In genomic region chrX:29478336-29479069, GRCh38 we compare ENCODE assay signal across 8 cellular contexts.
A peak's percentile ranks its signal among the peaks of the same experiment; 100 is the strongest.
DNase-seq lines count a peak whose midpoint lies in the region; ATAC-seq and TF ChIP-seq lines count a peak whose summit lies in the region.

No MANE protein-coding gene starts in this region.

- POLR2A ChIA-PET in activated CD4-positive, alpha-beta memory T cell treated with anti-CD3 and anti-CD28 coated beads for 36 hours (lab: Charles Lee): no interaction called here

- no peak overlapping the region for H3K4me3 Mint-ChIP-seq in activated CD4-positive, alpha-beta memory T cell treated with anti-CD3 and anti-CD28 coated beads for 36 hours

- H3K36me3 Mint-ChIP-seq in activated CD4-positive, alpha-beta memory T cell treated with anti-CD3 and anti-CD28 coated beads for 36 hours: no peaks in the 10 kb centered on the region

- H3K4me1 Mint-ChIP-seq in activated CD4-positive, alpha-beta memory T cell treated with anti-CD3 and anti-CD28 coated beads for 36 hours (ENCODE audit: low read depth): no peaks in the 10 kb centered on the region

- TF ChIP-seq CTCF in NB4 (IDR thresholded peaks at IDR 0.05; ENCODE audit: low read depth, low read length) (peak; percentile 51), brain microvascular endothelial cell (IDR thresholded peaks at IDR 0.05; ENCODE audit: low read depth, low read length, missing control alignments) (peak; percentile 76), mucosa of descending colon (IDR thresholded peaks at IDR 0.05) (peak; percentile 12)

- H3K27me3 Mint-ChIP-seq in activated CD4-positive, alpha-beta memory T cell treated with anti-CD3 and anti-CD28 coated beads for 36 hours: no peaks in the 10 kb centered on the region

- no peak overlapping the region for H3K27ac ChIP-seq in brain microvascular endothelial cell

- no peaks in the 10 kb centered on the region for H3K36me3 ChIP-seq in brain microvascular endothelial cell (replicated peaks)
- H3K36me3 ChIP-seq in mucosa of descending colon (ENCODE audit: low read depth): no peaks in the 10 kb centered on the region

- TF ChIP-seq POLR2A in NB4 (IDR thresholded peaks at IDR 0.05; ENCODE audit: extremely low read depth, insufficient read length): no peak

- no peaks in the 10 kb centered on the region for H3K27me3 ChIP-seq in brain microvascular endothelial cell (replicated peaks)

- no peaks in the 10 kb centered on the region for H3K4me1 ChIP-seq in mucosa of descending colon (ENCODE audit: low read depth)

- in situ Hi-C loops in brain microvascular endothelial cell (cut with HindIII; ENCODE audit: low pct_ligation_motif_present, low sequenced_read_pairs): no loop called here

- CTCF ChIA-PET in activated CD4-positive, alpha-beta memory T cell treated with anti-CD3 and anti-CD28 coated beads for 36 hours (lab: Charles Lee): no interaction called here

- peak; percentile 89 for ATAC-seq in GM18517 (IDR thresholded peaks at IDR 0.05; ENCODE audit: unreplicated experiment)
- peak; percentile 89 for ATAC-seq in HG02678 (IDR thresholded peaks at IDR 0.05; ENCODE audit: unreplicated experiment)
- peak; percentile 83 for ATAC-seq in mucosa of descending colon

- no peak overlapping the region for H3K27ac Mint-ChIP-seq in activated CD4-positive, alpha-beta memory T cell treated with anti-CD3 and anti-CD28 coated beads for 36 hours

- H3K4me3 ChIP-seq in NB4 (ENCODE audit: low read depth, low read length) (no peak overlapping the region), brain microvascular endothelial cell (ENCODE audit: low read depth, low read length) (no peak overlapping the region), mucosa of descending colon (no peak overlapping the region)

- H3K9me3 Mint-ChIP-seq in activated CD4-positive, alpha-beta memory T cell treated with anti-CD3 and anti-CD28 coated beads for 36 hours: peaks cover 2% of the 10 kb centered on the region

- intact Hi-C loops in mucosa of descending colon (cut with DNase I, micrococcal nuclease): no loop called here
- intact Hi-C loops in activated CD4-positive, alpha-beta memory T cell treated with anti-CD3 and anti-CD28 coated beads for 36 hours (cut with micrococcal nuclease): no loop called here

- DNase-seq in AG20443 (ENCODE audit: low spot score): peak; percentile 47
- peak; percentile 37 for DNase-seq in NB4 (ENCODE audit: low read depth)
- peak; percentile 1 for DNase-seq in brain microvascular endothelial cell
- DNase-seq in mucosa of descending colon: peak in 1 of 3 donors; percentile 22
- no peak for DNase-seq in activated CD4-positive, alpha-beta memory T cell treated with anti-CD3 and anti-CD28 coated beads for 36 hours
- DNase-seq in stimulated activated CD4-positive, alpha-beta T cell treated with anti-CD3 and anti-CD28 coated beads, Interleukin-4, amount 100 ng/mL, for 24 hours: no peak

- H3K9me3 ChIP-seq in mucosa of descending colon: no peaks in the 10 kb centered on the region

Comparison
In these comparisons a context has a peak if more than half of its experiments do, and no peak if none do; other contexts are left out.
1. DNase-seq: peak in AG20443 (single experiment), NB4 (single experiment) and brain microvascular endothelial cell (single experiment); none in activated CD4-positive, alpha-beta memory T cell treated with anti-CD3 and anti-CD28 coated beads for 36 hours (single experiment) and stimulated activated CD4-positive, alpha-beta T cell treated with anti-CD3 and anti-CD28 coated beads, Interleukin-4, amount 100 ng/mL, for 24 hours (single experiment).
2. CTCF ChIP-seq: peak in every context shown above with its lines; median percentile 76 in brain microvascular endothelial cell; 51 in NB4; 12 in mucosa of descending colon.
3. Peak in every context shown above with its lines, with median percentiles within 50 percentile points of each other: ATAC-seq.